Comparison of ENCODE assay signal across 18 cellular contexts in genomic region chr13:38361551-38362262, GRCh38. TPM values are rescaled to one million over a fixed set of nuclear protein-coding genes. Genes with fewer than 3 reads are reported as not detected.
DNase-seq lines count a peak whose midpoint lies in the region; ATAC-seq, FAIRE-seq and TF ChIP-seq lines count a peak whose summit lies in the region.
"Had no signal": no experiment of that assay in that cellular context is flagged by ENCODE, and none has a peak within 500 bp of the region (broad histone marks: within the 10 kb centered on the region; RNA-seq: fewer than 3 reads in every experiment).

No MANE protein-coding gene starts in this region.

- no peaks in the 10 kb centered on the region for H3K9me3 Mint-ChIP-seq in memory B cell
- no peaks in the 10 kb centered on the region for H3K9me3 Mint-ChIP-seq in CD14-positive monocyte
- H3K9me3 Mint-ChIP-seq in stimulated activated memory B cell treated with anti-CD40 and anti-IgM and Interleukin-4, amounts not matched to agents 10 μg/mL and 1 μg/mL and 100 μg/mL, for 72 hours, result no peaks in the 10 kb centered on the region
- H3K9me3 Mint-ChIP-seq: activated CD4-positive, alpha-beta T cell treated with anti-CD3 and anti-CD28 coated beads, Interleukin-2, amount 10 ng/mL, durations not matched to agents 24 days and 14 days; activated naive CD8-positive, alpha-beta T cell treated with anti-CD3 and anti-CD28 coated beads, Interleukin-2, amount 50 U/mL, for 24 hours had no signal

- H3K9me1 ChIP-seq in K562 (ENCODE audit: control insufficient read depth, insufficient read depth, low read length), result no peaks in the 10 kb centered on the region

- H3K4me3 Mint-ChIP-seq in memory B cell, result no peak overlapping the region
- H3K4me3 Mint-ChIP-seq in CD14-positive monocyte, result no peak overlapping the region
- H3K4me3 Mint-ChIP-seq in stimulated activated memory B cell treated with anti-CD40 and anti-IgM and Interleukin-4, amounts not matched to agents 10 μg/mL and 1 μg/mL and 100 μg/mL, for 72 hours, result no peak overlapping the region
- H3K4me3 Mint-ChIP-seq: activated CD4-positive, alpha-beta T cell treated with anti-CD3 and anti-CD28 coated beads, Interleukin-2, amount 10 ng/mL, durations not matched to agents 24 days and 14 days; activated naive CD8-positive, alpha-beta T cell treated with anti-CD3 and anti-CD28 coated beads, Interleukin-2, amount 50 U/mL, for 24 hours had no signal

- DNase-seq in HCT116 (ENCODE audit: low read depth, low spot score) (no peak), K562 (ENCODE audit: extremely low read depth in 1 of 4, low spot score in 3 of 4) (no peak), memory B cell (ENCODE audit: low spot score in 2 of 2) (no peak), CD14-positive monocyte (ENCODE audit: low spot score) (no peak), NCI-H2196 treated with DMSO at 0.1 percent for 48 hours (lab: John Stamatoyannopoulos, UW; ENCODE audit: unreplicated experiment) (no peak)
- DNase-seq: activated CD4-positive, alpha-beta T cell treated with anti-CD3 and anti-CD28 coated beads, Interleukin-2, amount 10 ng/mL, durations not matched to agents 24 days and 14 days; activated CD8-positive, alpha-beta memory T cell treated with anti-CD3 and anti-CD28 coated beads, Interleukin-2, amount 50 U/mL, for 4 hours; activated effector memory CD4-positive, alpha-beta T cell treated with Interleukin-2 at 50 U/mL for 16 hours; activated naive CD8-positive, alpha-beta T cell treated with anti-CD3 and anti-CD28 coated beads, Interleukin-2, amount 50 U/mL, for 24 hours; gastrocnemius medialis; mucosa of descending colon; NCI-H187; NCI-H226 had no signal

- H3K4me3 ChIP-seq in BLaER1 treated with 17β-estradiol and CSF1 and Interleukin-3, amounts not matched to agents 10 nM and 100 nM, result peak overlapping the region; percentile 2 to 40 (median 32); a peak in 11 of 20 replicates
- no peak overlapping the region for H3K4me3 ChIP-seq in HCT116 (replicated peaks in 1 of 2; ENCODE audit: low read depth in 1 of 2, low read length in 2 of 2)
- no peak overlapping the region for H3K4me3 ChIP-seq in K562
- H3K4me3 ChIP-seq: gastrocnemius medialis, mucosa of descending colon had no signal

- CTCF ChIA-PET in HCT116 (lab: Charles Lee), result no interaction called here
- CTCF ChIA-PET in K562 (lab: Yijun Ruan, JAX; ENCODE audit: low intra/inter-chr PET ratio), result no interaction called here

- no peaks in the 10 kb centered on the region for H3K27me3 ChIP-seq in BLaER1 treated with 17β-estradiol and CSF1 and Interleukin-3, amounts not matched to agents 10 nM and 100 nM
- H3K27me3 ChIP-seq in HCT116 (ENCODE audit: insufficient read depth, low read length) (no peaks in the 10 kb centered on the region), K562 (ENCODE audit: control insufficient read depth in 2 of 2, insufficient read depth in 2 of 2, low read length in 2 of 2) (no peaks in the 10 kb centered on the region)
- H3K27me3 ChIP-seq: gastrocnemius medialis, neutrophil had no signal

- H3K4me2 ChIP-seq in BLaER1 treated with 17β-estradiol and CSF1 and Interleukin-3, amounts not matched to agents 10 nM and 100 nM, result peak overlapping the region; percentile 64 to 93 (median 79)
- H3K4me2 ChIP-seq in HCT116 (ENCODE audit: low read length), result no peak overlapping the region
- no peak overlapping the region for H3K4me2 ChIP-seq in K562 (ENCODE audit: insufficient read depth, low read length)

- TF ChIP-seq POLR2A in HCT116 (IDR thresholded peaks at IDR 0.05; ENCODE audit: borderline replicate concordance, extremely low read depth, insufficient read depth, insufficient read length), result no peak
- no peak for TF ChIP-seq POLR2A in K562 (conservative IDR thresholded peaks at IDR 0.05)

- H3K79me2 ChIP-seq in HCT116 (ENCODE audit: insufficient read depth, low read length), result no peaks in the 10 kb centered on the region
- H3K79me2 ChIP-seq in K562 (ENCODE audit: control insufficient read depth, insufficient read depth, low read length), result no peaks in the 10 kb centered on the region

- peak overlapping the region; percentile 41 to 80 (median 68) for H3K9ac ChIP-seq in BLaER1 treated with 17β-estradiol and CSF1 and Interleukin-3, amounts not matched to agents 10 nM and 100 nM
- H3K9ac ChIP-seq in HCT116 (ENCODE audit: low read length) (no peak overlapping the region), K562 (ENCODE audit: insufficient read depth in 1 of 2, low read depth in 2 of 2, low read length in 2 of 2) (no peak overlapping the region)

- no peak for ATAC-seq in HCT116
- no peak for ATAC-seq in K562
- peak; percentile 31 for ATAC-seq in memory B cell (ENCODE audit: low read depth)
- no peak for ATAC-seq in HG03097 (IDR thresholded peaks at IDR 0.05; ENCODE audit: low FRiP score, unreplicated experiment)
- ATAC-seq in stimulated activated memory B cell treated with anti-CD40 and anti-IgM and Interleukin-4, amounts not matched to agents 10 μg/mL and 1 μg/mL and 100 μg/mL, for 72 hours, result no peak
- ATAC-seq: activated naive CD8-positive, alpha-beta T cell treated with anti-CD3 and anti-CD28 coated beads, Interleukin-2, amount 50 U/mL, for 24 hours; gastrocnemius medialis; mucosa of descending colon had no signal

- peaks cover 19% of the 10 kb centered on the region for H3K36me3 Mint-ChIP-seq in memory B cell
- H3K36me3 Mint-ChIP-seq in CD14-positive monocyte, result peaks cover 28 to 42% of the 10 kb centered on the region in 2 donors
- peaks cover 31% of the 10 kb centered on the region for H3K36me3 Mint-ChIP-seq in stimulated activated memory B cell treated with anti-CD40 and anti-IgM and Interleukin-4, amounts not matched to agents 10 μg/mL and 1 μg/mL and 100 μg/mL, for 72 hours

- H3K9me3 ChIP-seq in BLaER1 treated with 17β-estradiol and CSF1 and Interleukin-3, amounts not matched to agents 10 nM and 100 nM (replicated peaks in 1 of 11), result peaks cover 0 to 9% (median 6%) of the 10 kb centered on the region in 11 experiments; a peak in 10 of 22 replicates
- H3K9me3 ChIP-seq in HCT116 (ENCODE audit: control insufficient read depth in 1 of 2, insufficient read depth in 1 of 2, low read depth in 1 of 2, low read length in 2 of 2) (no peaks in the 10 kb centered on the region), K562 (replicated peaks; ENCODE audit: control insufficient read depth, insufficient read depth, low read depth, low read length) (no peaks in the 10 kb centered on the region)
- H3K9me3 ChIP-seq: gastrocnemius medialis, mucosa of descending colon, neutrophil had no signal

- H3K4me1 Mint-ChIP-seq in memory B cell (peaks cover 13% of the 10 kb centered on the region), CD14-positive monocyte (peaks cover 10% of the 10 kb centered on the region)
- peaks cover 13% of the 10 kb centered on the region for H3K4me1 Mint-ChIP-seq in stimulated activated memory B cell treated with anti-CD40 and anti-IgM and Interleukin-4, amounts not matched to agents 10 μg/mL and 1 μg/mL and 100 μg/mL, for 72 hours

- FAIRE-seq in K562 (lab: Jason Lieb, UNC), result peak; percentile 54
- FAIRE-seq: HTR-8/SVneo had no signal

- H2AFZ ChIP-seq in HCT116 (ENCODE audit: low read depth, low read length, poor library complexity, severe bottlenecking), result no peak overlapping the region
- no peak overlapping the region for H2AFZ ChIP-seq in K562 (ENCODE audit: low read depth, low read length)

- no peaks in the 10 kb centered on the region for H3K9me2 ChIP-seq in HCT116 (ENCODE audit: insufficient read depth)

- TF ChIP-seq CTCF in HCT116 (IDR thresholded peaks at IDR 0.05 in 2 of 3, conservative IDR thresholded peaks at IDR 0.05 in 1 of 3; ENCODE audit: borderline replicate concordance in 1 of 3, insufficient read depth in 1 of 3, low read depth in 2 of 3, low read length in 2 of 3) (no peak), K562 (IDR thresholded peaks at IDR 0.05 in 2 of 3, conservative IDR thresholded peaks at IDR 0.05 in 1 of 3; ENCODE audit: insufficient read depth in 2 of 3, low read depth in 1 of 3, low read length in 3 of 3) (no peak), CD14-positive monocyte (IDR thresholded peaks at IDR 0.05) (no peak)

- H3K27ac ChIP-seq in BLaER1 treated with 17β-estradiol and CSF1 and Interleukin-3, amounts not matched to agents 10 nM and 100 nM, result peak overlapping the region; percentile 52 to 91 (median 81)
- H3K27ac ChIP-seq in HCT116 (ENCODE audit: low read depth, low read length), result no peak overlapping the region
- no peak overlapping the region for H3K27ac ChIP-seq in K562 (ENCODE audit: extremely low read depth, low read depth, low read length)
- H3K27ac ChIP-seq: gastrocnemius medialis, neutrophil had no signal

- H3K27me3 Mint-ChIP-seq in memory B cell (no peaks in the 10 kb centered on the region), CD14-positive monocyte (ENCODE audit: low read depth in 3 of 3) (no peaks in the 10 kb centered on the region)
- H3K27me3 Mint-ChIP-seq in stimulated activated memory B cell treated with anti-CD40 and anti-IgM and Interleukin-4, amounts not matched to agents 10 μg/mL and 1 μg/mL and 100 μg/mL, for 72 hours, result no peaks in the 10 kb centered on the region
- H3K27me3 Mint-ChIP-seq: activated CD4-positive, alpha-beta T cell treated with anti-CD3 and anti-CD28 coated beads, Interleukin-2, amount 10 ng/mL, durations not matched to agents 24 days and 14 days; activated naive CD8-positive, alpha-beta T cell treated with anti-CD3 and anti-CD28 coated beads, Interleukin-2, amount 50 U/mL, for 24 hours had no signal

- TF ChIP-seq EP300 in K562 (IDR thresholded peaks at IDR 0.05; ENCODE audit: low read length), result no peak

- TF ChIP-seq RAD21 in HCT116 (IDR thresholded peaks at IDR 0.05; ENCODE audit: low read depth), result no peak
- TF ChIP-seq RAD21 in K562 (CRISPR knock-in tag; conservative IDR thresholded peaks at IDR 0.05 in 1 of 2, IDR thresholded peaks at IDR 0.05 in 1 of 2), result no peak

- BruUV-seq in HCT116 (replicated peaks; lab: Mats Ljungman, UMichigan) (TSS peak; percentile 11), K562 (replicated peaks; lab: Mats Ljungman, UMichigan) (TSS peak; percentile 16)

- H3K4me1 ChIP-seq in BLaER1 treated with 17β-estradiol and CSF1 and Interleukin-3, amounts not matched to agents 10 nM and 100 nM, result peaks cover 39 to 89% (median 67%) of the 10 kb centered on the region in 10 experiments
- no peaks in the 10 kb centered on the region for H3K4me1 ChIP-seq in HCT116 (ENCODE audit: control insufficient read depth in 1 of 2, insufficient read depth in 2 of 2, low read length in 2 of 2)
- H3K4me1 ChIP-seq in K562 (replicated peaks in 1 of 2; ENCODE audit: control insufficient read depth in 2 of 2, insufficient read depth in 2 of 2, low read length in 2 of 2), result no peaks in the 10 kb centered on the region
- H3K4me1 ChIP-seq: gastrocnemius medialis had no signal

- in situ Hi-C loops in K562 (cut with MboI), result no loop called here

- H3K36me3 ChIP-seq in BLaER1 treated with 17β-estradiol and CSF1 and Interleukin-3, amounts not matched to agents 10 nM and 100 nM, result peaks cover 18 to 64% (median 42%) of the 10 kb centered on the region in 11 experiments
- H3K36me3 ChIP-seq in HCT116 (ENCODE audit: control insufficient read depth in 1 of 2, insufficient read depth in 2 of 2, low read length in 2 of 2), result peaks cover 10 to 22% of the 10 kb centered on the region in 2 experiments; a peak in 2 of 4 replicates
- H3K36me3 ChIP-seq in K562 (ENCODE audit: control insufficient read depth, insufficient read depth, low read length), result peaks cover 35% of the 10 kb centered on the region; the same call in 2 of the 3 replicates

- H3K27ac Mint-ChIP-seq in memory B cell (peak overlapping the region; percentile 14), CD14-positive monocyte (peak overlapping the region in 2 of 7 donors; percentile 72 to 77)
- H3K27ac Mint-ChIP-seq in stimulated activated memory B cell treated with anti-CD40 and anti-IgM and Interleukin-4, amounts not matched to agents 10 μg/mL and 1 μg/mL and 100 μg/mL, for 72 hours, result no peak overlapping the region
- H3K27ac Mint-ChIP-seq: activated CD4-positive, alpha-beta T cell treated with anti-CD3 and anti-CD28 coated beads, Interleukin-2, amount 10 ng/mL, durations not matched to agents 24 days and 14 days; activated naive CD8-positive, alpha-beta T cell treated with anti-CD3 and anti-CD28 coated beads, Interleukin-2, amount 50 U/mL, for 24 hours had no signal

- 85% methylated on average over 4 of the region's 4 CpGs for WGBS in K562 (ENCODE audit: insufficient coverage, low coverage, missing lambda C conversion rate)

- H4K20me1 ChIP-seq in BLaER1 treated with 17β-estradiol and CSF1 and Interleukin-3, amounts not matched to agents 10 nM and 100 nM, result peaks cover 0 to 26% (median 0%) of the 10 kb centered on the region in 11 experiments; a peak in 3 of 22 replicates
- no peaks in the 10 kb centered on the region for H4K20me1 ChIP-seq in HCT116 (ENCODE audit: insufficient read depth)
- H4K20me1 ChIP-seq in K562 (replicated peaks; ENCODE audit: control insufficient read depth, insufficient read depth, low read length), result no peaks in the 10 kb centered on the region

- RAD21 ChIA-PET in HCT116 (lab: Charles Lee; ENCODE audit: low non-redundant PET in 1 of 2, low total read pairs in 2 of 2, uncharacterized antibody in 2 of 2, unreplicated experiment in 2 of 2), result no interaction called here

- POLR2A ChIA-PET in HCT116 (lab: Charles Lee), result no interaction called here
- POLR2A ChIA-PET in K562 (lab: Yijun Ruan, JAX), result interaction anchor here (2.4 kb wide), 1 partner anchor 12 kb away, joined by 14 read pairs; the partner anchor contains the start of gene UFM1

- intact Hi-C loops in HCT116 (cut with micrococcal nuclease) (no loop called here), K562 (cut with micrococcal nuclease) (no loop called here), CD14-positive monocyte (cut with micrococcal nuclease) (no loop called here)

RNA-seq across cellular contexts. Expression of gene UFM1, which starts 12.1 kb away (rescaled TPM):
- 33.9 TPM for total RNA-seq in HCT116 (2021; ENCODE audit: unreplicated experiment)
- 16.0 and 25.5 TPM in 2 replicates for polyA plus RNA-seq in HCT116 (2012)
- 17.9 and 49.6 TPM in 2 replicates for total RNA-seq in K562 (2011; cell fraction: chromatin; rRNA removed; ENCODE audit: low replicate concordance)
- total RNA-seq in K562 (2011; cell fraction: nucleolus; rRNA removed), result 10.2 and 13.7 TPM in 2 replicates
- total RNA-seq in K562 (2011; cell fraction: nucleoplasm; rRNA removed), result 23.2 and 46.4 TPM in 2 replicates
- total RNA-seq in K562 (2014; rRNA removed), result 20.2 and 26.3 TPM in 2 replicates
- total RNA-seq in K562 (2014; rRNA removed; fragmentation: Illumina TruSeq; extraction: Trizol), result 47.3 and 51.8 TPM in 2 replicates
- total RNA-seq in K562 (2015; rRNA removed; fragmentation: Illumina TruSeq; extraction: Trizol), result 34.1 and 36.1 TPM in 2 replicates
- total RNA-seq in K562 (2021), result 26.8 and 27.3 TPM in 2 replicates
- polyA plus RNA-seq in K562 (2011; rRNA removed), result 49.7 and 51.7 TPM in 2 replicates
- polyA plus RNA-seq in K562 (2011; cell fraction: cytosol; rRNA removed), result 7.3 and 18.5 TPM in 2 replicates
- polyA plus RNA-seq in K562 (2011; cell fraction: nucleus; rRNA removed), result 26.0 and 47.7 TPM in 2 replicates
- polyA plus RNA-seq in K562 (2012), result 19.5 and 29.9 TPM in 2 replicates
- 26.6 and 33.0 TPM in 2 replicates for polyA plus RNA-seq in K562 (2014; fragmentation: Illumina TruSeq; extraction: Trizol)
- 10 to 100 TPM; 54.5 to 58.5 TPM for polyA plus RNA-seq in K562 (2014; fragmentation: Nextera tagmentation; extraction: Ambion mirVana)
- 29.8 and 35.5 TPM in 2 replicates for polyA plus RNA-seq in K562 (2014; rRNA removed)
- polyA minus RNA-seq in K562 (2011; rRNA and poly(A)+ RNA removed), result 38.8 and 46.9 TPM in 2 replicates
- 14.1 and 15.8 TPM in 2 replicates for polyA minus RNA-seq in K562 (2011; cell fraction: cytosol; rRNA and poly(A)+ RNA removed)
- polyA minus RNA-seq in K562 (2011; cell fraction: nucleus; rRNA and poly(A)+ RNA removed), result 34.9 and 77.4 TPM in 2 replicates
- 10 to 100 TPM; 41.8 to 56.6 TPM for polyA plus RNA-seq in CD14-positive monocyte

Comparison
In these comparisons a context has a peak if more than half of its experiments do, and no peak if none do; other contexts are left out.
1. H3K27ac ChIP-seq: peak in BLaER1 treated with 17β-estradiol and CSF1 and Interleukin-3, amounts not matched to agents 10 nM and 100 nM (11 of 11); none in HCT116 (single experiment) and K562 (single experiment).
2. H3K4me2 ChIP-seq: peak in BLaER1 treated with 17β-estradiol and CSF1 and Interleukin-3, amounts not matched to agents 10 nM and 100 nM (11 of 11); none in HCT116 (single experiment) and K562 (single experiment).
3. H3K4me3 ChIP-seq: peak in BLaER1 treated with 17β-estradiol and CSF1 and Interleukin-3, amounts not matched to agents 10 nM and 100 nM (10 of 10); none in HCT116 (0 of 2) and K562 (single experiment).
4. H3K9ac ChIP-seq: peak in BLaER1 treated with 17β-estradiol and CSF1 and Interleukin-3, amounts not matched to agents 10 nM and 100 nM (11 of 11); none in HCT116 (single experiment) and K562 (0 of 2).